In the genomic region with DNA sequence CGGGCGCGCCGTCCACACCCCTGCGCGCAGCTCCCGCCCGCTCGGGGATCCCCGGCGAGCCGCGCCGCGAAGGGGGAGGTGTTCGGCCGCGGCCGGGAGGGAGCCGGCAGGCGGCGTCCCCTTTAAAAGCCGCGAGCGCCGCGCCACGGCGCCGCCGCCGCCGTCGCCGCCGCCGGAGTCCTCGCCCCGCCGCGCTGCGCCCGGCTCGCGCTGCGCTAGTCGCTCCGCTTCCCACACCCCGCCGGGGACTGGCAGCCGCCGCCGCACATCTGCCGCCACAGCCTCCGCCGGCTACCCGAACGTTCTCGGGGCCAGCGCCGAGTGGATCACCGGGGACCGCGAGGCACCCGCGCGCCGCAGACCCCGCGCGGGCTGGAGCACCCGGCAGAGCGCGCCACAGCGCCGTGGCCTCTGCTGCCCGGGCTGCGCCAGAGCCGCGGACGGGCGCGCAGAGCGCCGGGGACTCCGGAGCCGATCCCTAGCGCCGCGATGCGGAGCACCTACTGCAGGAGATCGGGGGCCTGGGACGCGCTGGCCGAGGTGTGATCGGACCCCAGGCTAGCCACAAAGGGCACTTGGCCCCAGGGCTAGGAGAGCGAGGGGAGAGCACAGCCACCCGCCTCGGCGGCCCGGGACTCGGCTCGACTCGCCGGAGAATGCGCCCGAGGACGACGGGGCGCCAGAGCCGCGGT, we compare ENCODE assay signal across 8 cellular contexts. TPM values are rescaled to one million over a fixed set of nuclear protein-coding genes. Genes with fewer than 3 reads are reported as not detected.
DNase-seq lines count a peak whose midpoint lies in the region; ATAC-seq and TF ChIP-seq lines count a peak whose summit lies in the region.

A gene (plus strand): TSS at position 151 of the 692 bp plus-strand sequence. CDS start 2,441 bp downstream, outside the sequence.

- peak within 1 kb of the TSS; percentile 26 to 74 (median 57); a peak in 20 of 22 replicates for H3K27ac ChIP-seq in BLaER1 treated with 17β-estradiol and CSF1 and Interleukin-3, amounts not matched to agents 10 nM and 100 nM
- peak within 1 kb of the TSS; percentile 60 to 90 (median 82) for H3K27ac ChIP-seq in Peyer's patch
- peak within 1 kb of the TSS; percentile 65 to 73 for H3K27ac ChIP-seq in left lung

- peak in 2 of 6 experiments; percentile 21 to 34 for TF ChIP-seq CTCF in Peyer's patch (IDR thresholded peaks at IDR 0.05)
- no peak for TF ChIP-seq CTCF in left lung (IDR thresholded peaks at IDR 0.05)

- H3K27ac Mint-ChIP-seq in stimulated activated memory B cell treated with anti-CD40 and anti-IgM and Interleukin-4, amounts not matched to agents 10 μg/mL and 1 μg/mL and 100 μg/mL, for 72 hours = no peak within 1 kb of the TSS

- intact Hi-C loops in left lung (cut with DNase I) = no loop called here

- H3K27me3 Mint-ChIP-seq in stimulated activated memory B cell treated with anti-CD40 and anti-IgM and Interleukin-4, amounts not matched to agents 10 μg/mL and 1 μg/mL and 100 μg/mL, for 72 hours = peaks cover 42% of the 10 kb centered on the region

- H3K36me3 Mint-ChIP-seq in stimulated activated memory B cell treated with anti-CD40 and anti-IgM and Interleukin-4, amounts not matched to agents 10 μg/mL and 1 μg/mL and 100 μg/mL, for 72 hours = no peaks in the 10 kb centered on the region

- ATAC-seq in GM19023 (IDR thresholded peaks at IDR 0.05; ENCODE audit: unreplicated experiment) = peak; percentile 63
- peak; percentile 47 for ATAC-seq in HG03442 (IDR thresholded peaks at IDR 0.05; ENCODE audit: unreplicated experiment)
- ATAC-seq in left lung = peak; percentile 62
- no peak for ATAC-seq in stimulated activated memory B cell treated with anti-CD40 and anti-IgM and Interleukin-4, amounts not matched to agents 10 μg/mL and 1 μg/mL and 100 μg/mL, for 72 hours

- DNase-seq in Peyer's patch (peak in 2 of 3 donors; percentile 70 to 81), dermis microvascular lymphatic vessel endothelial cell (ENCODE audit: low read depth in 2 of 2) (peak in 1 of 2 donors; percentile 80), left lung (peak; percentile 51 to 87), epidermal melanocyte (ENCODE audit: insufficient read length, low spot score) (no peak)

- no peaks in the 10 kb centered on the region for H3K36me3 ChIP-seq in BLaER1 treated with 17β-estradiol and CSF1 and Interleukin-3, amounts not matched to agents 10 nM and 100 nM
- H3K36me3 ChIP-seq in Peyer's patch (no peaks in the 10 kb centered on the region), left lung (no peaks in the 10 kb centered on the region)

- peak within 1 kb of the TSS; percentile 38 for H3K4me3 Mint-ChIP-seq in stimulated activated memory B cell treated with anti-CD40 and anti-IgM and Interleukin-4, amounts not matched to agents 10 μg/mL and 1 μg/mL and 100 μg/mL, for 72 hours

- peaks cover 38 to 53% (median 42%) of the 10 kb centered on the region in 11 experiments for H3K27me3 ChIP-seq in BLaER1 treated with 17β-estradiol and CSF1 and Interleukin-3, amounts not matched to agents 10 nM and 100 nM
- H3K27me3 ChIP-seq in Peyer's patch = no peaks in the 10 kb centered on the region
- H3K27me3 ChIP-seq in left lung = peaks cover 0 to 59% of the 10 kb centered on the region in 2 donors

- peak within 1 kb of the TSS; percentile 84 to 100 (median 98) for H3K4me2 ChIP-seq in BLaER1 treated with 17β-estradiol and CSF1 and Interleukin-3, amounts not matched to agents 10 nM and 100 nM

- peaks cover 11 to 40% (median 26%) of the 10 kb centered on the region in 10 experiments for H3K4me1 ChIP-seq in BLaER1 treated with 17β-estradiol and CSF1 and Interleukin-3, amounts not matched to agents 10 nM and 100 nM
- H3K4me1 ChIP-seq in Peyer's patch (peaks cover 0 to 32% (median 0%) of the 10 kb centered on the region in 4 donors), left lung (peaks cover 0 to 25% of the 10 kb centered on the region in 2 donors)

- H4K20me1 ChIP-seq in BLaER1 treated with 17β-estradiol and CSF1 and Interleukin-3, amounts not matched to agents 10 nM and 100 nM = peaks cover 0 to 29% (median 6%) of the 10 kb centered on the region in 11 experiments; a peak in 8 of 22 replicates

- H3K4me3 ChIP-seq in BLaER1 treated with 17β-estradiol and CSF1 and Interleukin-3, amounts not matched to agents 10 nM and 100 nM = peak within 1 kb of the TSS; percentile 73 to 84 (median 76)
- H3K4me3 ChIP-seq in Peyer's patch (peak within 1 kb of the TSS; percentile 40 to 94 (median 70)), left lung (peak within 1 kb of the TSS; percentile 56 to 69)

- peak in 1 of 2 donors; percentile 76 for TF ChIP-seq POLR2A in Peyer's patch (IDR thresholded peaks at IDR 0.05)

- peaks cover 2% of the 10 kb centered on the region for H3K9me3 Mint-ChIP-seq in stimulated activated memory B cell treated with anti-CD40 and anti-IgM and Interleukin-4, amounts not matched to agents 10 μg/mL and 1 μg/mL and 100 μg/mL, for 72 hours

- H3K9ac ChIP-seq in BLaER1 treated with 17β-estradiol and CSF1 and Interleukin-3, amounts not matched to agents 10 nM and 100 nM = peak within 1 kb of the TSS; percentile 63 to 83 (median 77)

- no peaks in the 10 kb centered on the region for H3K9me3 ChIP-seq in BLaER1 treated with 17β-estradiol and CSF1 and Interleukin-3, amounts not matched to agents 10 nM and 100 nM (replicated peaks in 1 of 11)
- H3K9me3 ChIP-seq in Peyer's patch = no peaks in the 10 kb centered on the region
- no peaks in the 10 kb centered on the region for H3K9me3 ChIP-seq in left lung

- no peaks in the 10 kb centered on the region for H3K4me1 Mint-ChIP-seq in stimulated activated memory B cell treated with anti-CD40 and anti-IgM and Interleukin-4, amounts not matched to agents 10 μg/mL and 1 μg/mL and 100 μg/mL, for 72 hours

RNA-seq across cellular contexts. Expression of the gene that starts here (rescaled TPM):
- total RNA-seq in Peyer's patch = 10 to 100 TPM; 16.5 to 29.8 (median 28.4) TPM
- 13.1 and 30.8 TPM in 2 replicates for total RNA-seq in dermis microvascular lymphatic vessel endothelial cell
- 10 to 100 TPM; 15.1 to 38.9 TPM for total RNA-seq in left lung
